8 cellular contexts compared by ENCODE assay signal in the genomic region with DNA sequence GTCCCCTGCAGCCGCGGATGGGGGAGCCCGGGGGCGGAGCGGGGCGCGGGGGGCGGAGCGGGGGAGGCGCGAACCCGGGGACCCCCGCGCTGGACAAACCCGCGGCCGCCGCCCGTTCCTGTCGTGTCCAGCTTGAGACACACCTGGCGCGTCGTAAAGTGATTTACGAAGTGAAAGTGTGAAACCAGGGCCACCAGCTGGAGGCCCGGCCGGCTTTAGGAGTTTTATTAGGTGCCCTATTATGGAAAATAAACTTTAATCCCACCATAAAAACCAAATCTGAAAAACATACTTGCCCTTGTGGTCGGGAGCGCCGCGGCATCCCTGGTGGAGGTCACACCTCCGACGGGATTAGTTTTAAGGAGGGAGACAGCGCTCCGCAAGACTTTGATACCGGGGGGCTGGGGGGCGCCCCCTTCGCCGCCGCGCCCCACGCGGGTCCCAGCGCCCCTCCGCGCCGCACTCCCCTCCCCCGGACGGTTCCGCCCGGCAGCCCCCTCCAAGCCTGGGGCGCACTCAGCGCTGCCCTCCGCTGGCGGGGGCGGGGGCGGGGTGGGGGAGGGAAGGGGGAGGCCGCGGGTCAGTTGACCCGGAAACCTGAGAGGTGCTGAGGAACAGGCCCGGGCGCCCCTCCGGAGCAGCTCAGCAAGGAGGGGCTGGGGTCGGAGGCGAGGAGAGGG. TPM values are rescaled to one million over a fixed set of nuclear protein-coding genes. Genes with fewer than 3 reads are reported as not detected.
DNase-seq lines count a peak whose midpoint lies in the region; ATAC-seq and TF ChIP-seq lines count a peak whose summit lies in the region.

No MANE protein-coding gene starts in this region.

- peak overlapping the region; percentile 44 for H3K4me3 ChIP-seq in SJCRH30
- H3K4me3 ChIP-seq in heart right ventricle, result peak overlapping the region in 9 of 10 donors; percentile 31 to 55 (median 43)

- H3K27ac ChIP-seq in SJCRH30, result no peak overlapping the region
- no peak overlapping the region for H3K27ac ChIP-seq in heart right ventricle

- 1% methylated on average over 53 to 64 of the region's 64 CpGs for WGBS in heart right ventricle, 2 donors

- H3K27ac Mint-ChIP-seq in activated T-cell treated with anti-CD3 and anti-CD28 coated beads, Interleukin-2, amount 50 U/mL, for 72 hours, result no peak overlapping the region
- H3K27ac Mint-ChIP-seq in stimulated activated memory B cell treated with anti-CD40 and anti-IgM and Interleukin-4, amounts not matched to agents 10 μg/mL and 1 μg/mL and 100 μg/mL, for 72 hours, result no peak overlapping the region

- DNase-seq in activated T-cell treated with anti-CD3 and anti-CD28 coated beads, Interleukin-2, amount 50 U/mL, for 72 hours, result no peak
- no peak for DNase-seq in activated T-cell treated with anti-CD3 and anti-CD28 coated beads, Interleukin-2, amount 50 U/mL, for 48 hours
- no peak for DNase-seq in SJCRH30
- DNase-seq in heart right ventricle, result no peak
- DNase-seq in activated CD4-positive, CD25-positive, alpha-beta regulatory T cell (lab: John Stamatoyannopoulos, UW), result no peak
- no peak for DNase-seq in UCSD-AML1 (lab: John Stamatoyannopoulos, UW; ENCODE audit: unreplicated experiment)
- no peak for DNase-seq in globus pallidus (ENCODE audit: low spot score)

- peak overlapping the region; percentile 83 to 87 for H3K4me3 Mint-ChIP-seq in activated T-cell treated with anti-CD3 and anti-CD28 coated beads, Interleukin-2, amount 50 U/mL, for 72 hours
- peak overlapping the region; percentile 76 for H3K4me3 Mint-ChIP-seq in stimulated activated memory B cell treated with anti-CD40 and anti-IgM and Interleukin-4, amounts not matched to agents 10 μg/mL and 1 μg/mL and 100 μg/mL, for 72 hours

- H3K4me1 ChIP-seq in SJCRH30 (no peaks in the 10 kb centered on the region), heart right ventricle (peaks cover 3 to 50% (median 38%) of the 10 kb centered on the region in 9 donors)

- peaks cover 46% of the 10 kb centered on the region for H3K4me1 Mint-ChIP-seq in activated T-cell treated with anti-CD3 and anti-CD28 coated beads, Interleukin-2, amount 50 U/mL, for 72 hours (ENCODE audit: low read depth)
- peaks cover 25% of the 10 kb centered on the region for H3K4me1 Mint-ChIP-seq in stimulated activated memory B cell treated with anti-CD40 and anti-IgM and Interleukin-4, amounts not matched to agents 10 μg/mL and 1 μg/mL and 100 μg/mL, for 72 hours

- no peaks in the 10 kb centered on the region for H3K9me3 Mint-ChIP-seq in activated T-cell treated with anti-CD3 and anti-CD28 coated beads, Interleukin-2, amount 50 U/mL, for 72 hours
- no peaks in the 10 kb centered on the region for H3K9me3 Mint-ChIP-seq in stimulated activated memory B cell treated with anti-CD40 and anti-IgM and Interleukin-4, amounts not matched to agents 10 μg/mL and 1 μg/mL and 100 μg/mL, for 72 hours

- peak; percentile 25 to 27 for ATAC-seq in activated T-cell treated with anti-CD3 and anti-CD28 coated beads, Interleukin-2, amount 50 U/mL, for 72 hours (replicated peaks in 1 of 2)
- peak in 1 of 8 donors; percentile 25 for ATAC-seq in heart right ventricle
- ATAC-seq in stimulated activated memory B cell treated with anti-CD40 and anti-IgM and Interleukin-4, amounts not matched to agents 10 μg/mL and 1 μg/mL and 100 μg/mL, for 72 hours, result no peak

- no peaks in the 10 kb centered on the region for H3K36me3 ChIP-seq in SJCRH30
- H3K36me3 ChIP-seq in heart right ventricle, result no peaks in the 10 kb centered on the region

- H3K9me3 ChIP-seq in SJCRH30 (replicated peaks) (0 out of 2 replicates have a peak, but pooled peaks cover 2% of the 10 kb centered on the region), heart right ventricle (peaks cover 0 to 6% (median 0%) of the 10 kb centered on the region in 11 donors)

- H3K27me3 ChIP-seq in SJCRH30 (no peaks in the 10 kb centered on the region), heart right ventricle (peaks cover 34 to 100% (median 97%) of the 10 kb centered on the region in 7 donors)

- H3K27me3 Mint-ChIP-seq in activated T-cell treated with anti-CD3 and anti-CD28 coated beads, Interleukin-2, amount 50 U/mL, for 72 hours (ENCODE audit: low read depth), result peaks cover 83% of the 10 kb centered on the region
- peaks cover 95% of the 10 kb centered on the region for H3K27me3 Mint-ChIP-seq in stimulated activated memory B cell treated with anti-CD40 and anti-IgM and Interleukin-4, amounts not matched to agents 10 μg/mL and 1 μg/mL and 100 μg/mL, for 72 hours

- no peak for TF ChIP-seq CTCF in heart right ventricle (IDR thresholded peaks at IDR 0.05)

- H3K36me3 Mint-ChIP-seq in activated T-cell treated with anti-CD3 and anti-CD28 coated beads, Interleukin-2, amount 50 U/mL, for 72 hours (ENCODE audit: insufficient read depth in 2 of 2), result peaks cover 3 to 7% of the 10 kb centered on the region in 2 donors
- H3K36me3 Mint-ChIP-seq in stimulated activated memory B cell treated with anti-CD40 and anti-IgM and Interleukin-4, amounts not matched to agents 10 μg/mL and 1 μg/mL and 100 μg/mL, for 72 hours, result no peaks in the 10 kb centered on the region

- intact Hi-C loops in heart right ventricle (cut with DNase I), result no loop called here

RNA-seq across cellular contexts. Expression of gene MNX1, which starts 10.3 kb away (rescaled TPM):
- total RNA-seq in activated T-cell treated with anti-CD3 and anti-CD28 coated beads, Interleukin-2, amount 50 U/mL, for 72 hours, result under 1 TPM; 0.17 to 0.39 TPM
- total RNA-seq in SJCRH30 (2014; rRNA removed; shearing (Covaris generic)), result 3.7 and 4.4 TPM in 2 replicates
- total RNA-seq in heart right ventricle, result not detected
- polyA plus RNA-seq in heart right ventricle, result not detected

RNA-seq across cellular contexts. Expression of gene NOM1, which starts 50.7 kb away (rescaled TPM):
- 10 to 100 TPM; 30.1 to 37.5 TPM for total RNA-seq in activated T-cell treated with anti-CD3 and anti-CD28 coated beads, Interleukin-2, amount 50 U/mL, for 72 hours
- 25.4 and 29.9 TPM in 2 replicates for total RNA-seq in SJCRH30 (2014; rRNA removed; shearing (Covaris generic))
- total RNA-seq in heart right ventricle, result 10 to 100 TPM in 4 of 10 donors, 1 to 10 TPM in 6; 6.6 to 13.6 (median 8.9) TPM
- polyA plus RNA-seq in heart right ventricle, result 1 to 10 TPM; 4.2 to 7.6 TPM
